ENCODE assay signal across 8 cellular contexts in the genomic region with DNA sequence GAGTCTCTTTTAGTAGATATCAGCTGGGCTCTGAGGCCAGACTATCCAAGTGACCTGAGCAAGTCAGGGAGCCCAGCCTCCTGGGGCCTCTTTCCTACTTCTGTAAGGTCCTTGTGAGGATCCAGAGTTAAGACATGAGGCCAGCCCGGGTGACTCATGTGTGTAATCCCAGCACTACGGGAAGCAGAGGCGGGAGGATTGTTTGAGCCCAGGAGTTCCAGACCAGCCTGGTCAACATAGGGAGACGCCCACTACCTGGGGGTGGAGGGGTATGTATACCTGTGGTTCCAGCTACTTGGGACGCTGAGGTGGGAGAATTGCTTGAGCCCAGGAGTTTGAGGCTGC. TPM values are rescaled to one million over a fixed set of nuclear protein-coding genes. Genes with fewer than 3 reads are reported as not detected.
DNase-seq lines count a peak whose midpoint lies in the region; ATAC-seq lines count a peak whose summit lies in the region.

No MANE protein-coding gene starts in this region.

- DNase-seq in GM03348 (ENCODE audit: low spot score) (peak; percentile 76), T-cell (no peak), Right ventricle myocardium superior (peak; percentile 52), sciatic nerve (ENCODE audit: low spot score) (no peak), NCI-H2081 treated with DMSO at 0.1 percent for 48 hours (lab: John Stamatoyannopoulos, UW) (no peak), SIG-M5 treated with dmso at 0.1 percent for 504 hours (lab: John Stamatoyannopoulos, UW; ENCODE audit: unreplicated experiment) (no peak)

- no peaks in the 10 kb centered on the region for H3K36me3 Mint-ChIP-seq in T-cell

- H3K9me3 Mint-ChIP-seq in T-cell: no peaks in the 10 kb centered on the region

- H3K27me3 Mint-ChIP-seq in T-cell: peaks cover 18 to 30% of the 10 kb centered on the region in 2 donors

- ATAC-seq in T-cell (replicated peaks in 1 of 4): no peak
- peak; percentile 69 for ATAC-seq in Right ventricle myocardium superior (ENCODE audit: poor library complexity)
- ATAC-seq in sciatic nerve: peak; percentile 77
- ATAC-seq in GM21515 (IDR thresholded peaks at IDR 0.05; ENCODE audit: unreplicated experiment): no peak
- ATAC-seq in GM18909 (IDR thresholded peaks at IDR 0.05; ENCODE audit: poor library complexity, unreplicated experiment): no peak

- CTCF ChIA-PET in T-cell (lab: Charles Lee): interaction anchor here (0.6 to 1.5 kb wide), 6 partner anchors 90 to 403 kb away, joined by 3 to 7 read pairs (median 4); no protein-coding TSS in a partner anchor

- H3K4me3 Mint-ChIP-seq in T-cell: peak overlapping the region in 2 of 3 donors; percentile 17 to 81

- no peak overlapping the region for H3K27ac Mint-ChIP-seq in T-cell

- H3K4me1 Mint-ChIP-seq in T-cell: peaks cover 9 to 15% (median 10%) of the 10 kb centered on the region in 3 donors

- POLR2A ChIA-PET in T-cell (lab: Charles Lee): interaction anchor here in 1 of 2 donors (0.5 kb wide), 1 partner anchor 1528 kb away, joined by 3 read pairs; no protein-coding TSS in a partner anchor

- intact Hi-C loops in Right ventricle myocardium superior (cut with DNase I): no loop called here
- intact Hi-C loops in sciatic nerve (cut with DNase I): no loop called here

RNA-seq across cellular contexts. Expression of a gene that starts 36.9 kb away (rescaled TPM):
- total RNA-seq in T-cell (10 to 100 TPM; 15.1 to 24.2 (median 20.4) TPM), Right ventricle myocardium superior (4.9 TPM), sciatic nerve (5.5 TPM)

RNA-seq across cellular contexts. Expression of a gene that starts 43.2 kb away (rescaled TPM):
- total RNA-seq in T-cell: 100 to 1,000 TPM in 4 of 5 donors, 10 to 100 TPM in 1; 98.4 to 171 (median 143) TPM
- total RNA-seq in Right ventricle myocardium superior: 66.9 TPM
- total RNA-seq in sciatic nerve: 125 TPM

RNA-seq across cellular contexts. Expression of a gene that starts 54.9 kb away (rescaled TPM):
- not detected for total RNA-seq in T-cell
- total RNA-seq in Right ventricle myocardium superior: not detected
- total RNA-seq in sciatic nerve: not detected

Comparison
In these comparisons a context has a peak if more than half of its experiments do, and no peak if none do; other contexts are left out.
1. DNase-seq: peak in GM03348 (single experiment) and Right ventricle myocardium superior (single experiment); none in T-cell (0 of 34), sciatic nerve (single experiment), NCI-H2081 treated with DMSO at 0.1 percent for 48 hours (single experiment) and SIG-M5 treated with dmso at 0.1 percent for 504 hours (single experiment).
2. ATAC-seq: peak in Right ventricle myocardium superior (single experiment) and sciatic nerve (single experiment); none in T-cell (0 of 4), GM21515 (single experiment) and GM18909 (single experiment).